ENCODE assay signal across 19 cellular contexts in the genomic region with DNA sequence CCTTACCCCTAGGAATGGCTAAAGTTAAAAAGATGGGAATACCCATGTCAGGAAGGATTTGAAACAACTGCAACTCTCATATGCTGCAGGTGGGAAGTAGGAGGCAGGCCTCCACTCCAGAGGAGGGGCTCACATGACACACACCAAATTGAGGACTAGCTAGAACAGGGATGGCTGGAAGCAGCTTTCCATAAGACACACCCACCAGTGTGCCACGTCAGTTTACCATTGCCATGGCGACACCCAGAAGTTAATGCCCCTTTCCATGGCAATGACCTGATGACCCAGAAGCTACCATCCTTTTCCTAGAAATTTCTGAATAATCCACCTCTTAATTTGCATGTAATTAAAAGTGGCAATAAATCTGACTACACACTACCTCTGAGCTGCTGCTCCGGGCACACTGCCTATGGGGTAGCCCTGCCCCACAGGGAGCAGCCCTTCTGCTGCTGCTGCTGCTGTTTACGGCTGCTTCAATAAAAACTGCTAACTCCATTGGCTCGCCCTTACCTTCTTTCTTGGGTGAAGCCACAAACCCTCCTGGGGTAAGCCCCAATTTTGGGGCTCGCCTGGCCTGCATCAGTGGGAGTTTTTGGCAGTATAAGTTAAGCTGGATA.
"Had no signal": no experiment of that assay in that cellular context is flagged by ENCODE, and none has a peak within 500 bp of the region (broad histone marks: within the 10 kb centered on the region; RNA-seq: fewer than 3 reads in every experiment).

No MANE protein-coding gene starts in this region.

- ATAC-seq: gastroesophageal sphincter, left lobe of liver, natural killer cell, upper lobe of right lung had no signal

- DNase-seq: activated CD4-positive, alpha-beta T cell treated with anti-CD3 and anti-CD28 coated beads for 4 hours; activated CD4-positive, alpha-beta T cell treated with anti-CD3 and anti-CD28 coated beads, Interleukin-2, amount 50 U/mL, for 48 hours; activated CD4-positive, CD25-positive, alpha-beta regulatory T cell; activated effector memory CD4-positive, alpha-beta T cell treated with Interleukin-2 at 50 U/mL for 16 hours; activated naive CD4-positive, alpha-beta T cell treated with anti-CD3 and anti-CD28 coated beads for 36 hours; activated T-cell treated with anti-CD3 and anti-CD28 coated beads, Interleukin-2, amount 50 U/mL, for 48 hours; cerebellar nuclear complex; endodermal cell; head of caudate nucleus; natural killer cell; stimulated activated CD4-positive, alpha-beta T cell treated with anti-CD3 and anti-CD28 coated beads, Interleukin-4, amount 100 ng/mL, for 1 hour; substantia nigra; T-helper 9 cell; thyroid gland; upper lobe of right lung had no signal

- H3K36me3 Mint-ChIP-seq: mesothelial cell of epicardium, natural killer cell had no signal

- H3K9me3 Mint-ChIP-seq: activated naive CD4-positive, alpha-beta T cell treated with anti-CD3 and anti-CD28 coated beads for 36 hours; endodermal cell; mesothelial cell of epicardium; natural killer cell; stimulated activated naive CD8-positive, alpha-beta T cell treated with anti-CD3 and anti-CD28 coated beads, Interleukin-15, Interleukin-2, amounts not matched to agents 100 ng/mL and 50 ng/mL, for 24 hours had no signal

- H3K4me3 Mint-ChIP-seq: activated naive CD4-positive, alpha-beta T cell treated with anti-CD3 and anti-CD28 coated beads for 36 hours; endodermal cell; mesothelial cell of epicardium; natural killer cell; stimulated activated naive CD8-positive, alpha-beta T cell treated with anti-CD3 and anti-CD28 coated beads, Interleukin-15, Interleukin-2, amounts not matched to agents 100 ng/mL and 50 ng/mL, for 24 hours had no signal

- H3K27ac Mint-ChIP-seq: activated naive CD4-positive, alpha-beta T cell treated with anti-CD3 and anti-CD28 coated beads for 36 hours; endodermal cell; mesothelial cell of epicardium; natural killer cell; stimulated activated naive CD8-positive, alpha-beta T cell treated with anti-CD3 and anti-CD28 coated beads, Interleukin-15, Interleukin-2, amounts not matched to agents 100 ng/mL and 50 ng/mL, for 24 hours had no signal

- H3K27me3 Mint-ChIP-seq: stimulated activated naive CD8-positive, alpha-beta T cell treated with anti-CD3 and anti-CD28 coated beads, Interleukin-15, Interleukin-2, amounts not matched to agents 100 ng/mL and 50 ng/mL, for 24 hours had no signal
